Comparison of ENCODE assay signal across 8 cellular contexts in genomic region chr15:48800811-48801460, GRCh38. TPM values are rescaled to one million over a fixed set of nuclear protein-coding genes. Genes with fewer than 3 reads are reported as not detected.
DNase-seq lines count a peak whose midpoint lies in the region; ATAC-seq, FAIRE-seq and TF ChIP-seq lines count a peak whose summit lies in the region.

No MANE protein-coding gene starts in this region.

- H3K27me3 Mint-ChIP-seq in activated T-helper 1 cell treated with anti-CD3 and anti-CD28 coated beads, Interleukin-12 subunit alpha, Interleukin-12 subunit beta, Interleukin-2, Interleukin-4 antibody, amounts not matched to agents 30 ng/mL and 10 ng/mL and 1 ng/mL, durations not matched to agents 14 hours and 24 hours and 36 hours (ENCODE audit: insufficient read depth): no peaks in the 10 kb centered on the region

- no peaks in the 10 kb centered on the region for H3K9me3 ChIP-seq in thyroid gland

- H3K9me3 Mint-ChIP-seq in activated T-helper 1 cell treated with anti-CD3 and anti-CD28 coated beads, Interleukin-12 subunit alpha, Interleukin-12 subunit beta, Interleukin-2, Interleukin-4 antibody, amounts not matched to agents 30 ng/mL and 10 ng/mL and 1 ng/mL, durations not matched to agents 14 hours and 24 hours and 36 hours: no peaks in the 10 kb centered on the region

- intact Hi-C loops in thyroid gland (cut with DNase I): no loop called here
- intact Hi-C loops in activated T-helper 1 cell treated with anti-CD3 and anti-CD28 coated beads, Interleukin-12 subunit alpha, Interleukin-12 subunit beta, Interleukin-2, Interleukin-4 antibody, amounts not matched to agents 30 ng/mL and 10 ng/mL and 1 ng/mL, durations not matched to agents 14 hours and 24 hours and 36 hours (cut with micrococcal nuclease): no loop called here

- no peak overlapping the region for H3K27ac ChIP-seq in thyroid gland

- TF ChIP-seq CTCF in thyroid gland (IDR thresholded peaks at IDR 0.05): peak in 4 of 6 experiments; percentile 19 to 38 (median 32)

- peaks cover 24% of the 10 kb centered on the region for H3K36me3 Mint-ChIP-seq in activated T-helper 1 cell treated with anti-CD3 and anti-CD28 coated beads, Interleukin-12 subunit alpha, Interleukin-12 subunit beta, Interleukin-2, Interleukin-4 antibody, amounts not matched to agents 30 ng/mL and 10 ng/mL and 1 ng/mL, durations not matched to agents 14 hours and 24 hours and 36 hours (ENCODE audit: low read depth)

- H3K4me3 Mint-ChIP-seq in activated T-helper 1 cell treated with anti-CD3 and anti-CD28 coated beads, Interleukin-12 subunit alpha, Interleukin-12 subunit beta, Interleukin-2, Interleukin-4 antibody, amounts not matched to agents 30 ng/mL and 10 ng/mL and 1 ng/mL, durations not matched to agents 14 hours and 24 hours and 36 hours: no peak overlapping the region

- DNase-seq in NCI-H510A treated with DMSO at 0.1 percent for 48 hours (lab: John Stamatoyannopoulos, UW) (peak; percentile 10), NCI-H510A (lab: John Stamatoyannopoulos, UW) (no peak), RPMI7951 (ENCODE audit: low read depth) (peak; percentile 24), frontal cortex (ENCODE audit: low spot score in 2 of 2) (no peak), thyroid gland (no peak)
- no peak for DNase-seq in activated CD8-positive, alpha-beta memory T cell treated with anti-CD3 and anti-CD28 coated beads for 24 hours
- no peak for DNase-seq in activated T-helper 1 cell treated with anti-CD3 and anti-CD28 coated beads, Interleukin-12 subunit alpha, Interleukin-12 subunit beta, Interleukin-2, Interleukin-4 antibody, amounts not matched to agents 30 ng/mL and 10 ng/mL and 1 ng/mL, durations not matched to agents 14 hours and 24 hours and 36 hours (ENCODE audit: low spot score)

- TF ChIP-seq POLR2A in thyroid gland (IDR thresholded peaks at IDR 0.05): no peak

- H3K4me1 Mint-ChIP-seq in activated T-helper 1 cell treated with anti-CD3 and anti-CD28 coated beads, Interleukin-12 subunit alpha, Interleukin-12 subunit beta, Interleukin-2, Interleukin-4 antibody, amounts not matched to agents 30 ng/mL and 10 ng/mL and 1 ng/mL, durations not matched to agents 14 hours and 24 hours and 36 hours (ENCODE audit: low read depth): peaks cover 58% of the 10 kb centered on the region

- no peaks in the 10 kb centered on the region for H3K36me3 ChIP-seq in thyroid gland

- FAIRE-seq in frontal cortex (lab: Jason Lieb, UNC): peak; percentile 66

- no peaks in the 10 kb centered on the region for H3K27me3 ChIP-seq in thyroid gland

- 57 to 65% methylated on average over 4 of the region's 4 CpGs for WGBS in thyroid gland, 2 donors

- no peak for ATAC-seq in HG02852 (IDR thresholded peaks at IDR 0.05; ENCODE audit: unreplicated experiment)

- no peak overlapping the region for H3K27ac Mint-ChIP-seq in activated T-helper 1 cell treated with anti-CD3 and anti-CD28 coated beads, Interleukin-12 subunit alpha, Interleukin-12 subunit beta, Interleukin-2, Interleukin-4 antibody, amounts not matched to agents 30 ng/mL and 10 ng/mL and 1 ng/mL, durations not matched to agents 14 hours and 24 hours and 36 hours

- peaks cover 11 to 24% of the 10 kb centered on the region in 2 donors for H3K4me1 ChIP-seq in thyroid gland

- H3K4me3 ChIP-seq in thyroid gland (replicated peaks in 1 of 3): no peak overlapping the region

RNA-seq across cellular contexts. Expression of gene CEP152, which starts 9.9 kb away (rescaled TPM):
- 26.8 and 34.5 TPM in 2 replicates for total RNA-seq in RPMI7951 (2014; rRNA removed; shearing (Covaris generic))
- total RNA-seq in frontal cortex: 1.6 TPM
- total RNA-seq in thyroid gland: 1 to 10 TPM; 5.5 to 7.7 (median 6.8) TPM
- total RNA-seq in activated T-helper 1 cell treated with anti-CD3 and anti-CD28 coated beads, Interleukin-12 subunit alpha, Interleukin-12 subunit beta, Interleukin-2, Interleukin-4 antibody, amounts not matched to agents 30 ng/mL and 10 ng/mL and 1 ng/mL, durations not matched to agents 14 hours and 24 hours and 36 hours: 27.3 and 28.0 TPM in 2 replicates

Comparison
In these comparisons a context has a peak if more than half of its experiments do, and no peak if none do; other contexts are left out.
1. DNase-seq: peak in NCI-H510A treated with DMSO at 0.1 percent for 48 hours (single experiment) and RPMI7951 (single experiment); none in NCI-H510A (single experiment), frontal cortex (0 of 2), thyroid gland (0 of 2), activated CD8-positive, alpha-beta memory T cell treated with anti-CD3 and anti-CD28 coated beads for 24 hours (single experiment) and activated T-helper 1 cell treated with anti-CD3 and anti-CD28 coated beads, Interleukin-12 subunit alpha, Interleukin-12 subunit beta, Interleukin-2, Interleukin-4 antibody, amounts not matched to agents 30 ng/mL and 10 ng/mL and 1 ng/mL, durations not matched to agents 14 hours and 24 hours and 36 hours (single experiment).